ENCODE assay signal across 9 cellular contexts in genomic region chr11:62543680-62544444, GRCh38. TPM values are rescaled to one million over a fixed set of nuclear protein-coding genes. Genes with fewer than 3 reads are reported as not detected.
DNase-seq lines count a peak whose midpoint lies in the region; ATAC-seq, FAIRE-seq and TF ChIP-seq lines count a peak whose summit lies in the region.
"Had no signal": no experiment of that assay in that cellular context is flagged by ENCODE, and none has a peak within 500 bp of the region (broad histone marks: within the 10 kb centered on the region; RNA-seq: fewer than 3 reads in every experiment).

No MANE protein-coding gene starts in this region.

- H3K79me2 ChIP-seq in PC-9 (ENCODE audit: low read depth): peaks cover 75% of the 10 kb centered on the region
- H3K79me2 ChIP-seq in osteoblast (ENCODE audit: insufficient read depth, low read length): peaks cover 77% of the 10 kb centered on the region

- H4K20me1 ChIP-seq in PC-9 (ENCODE audit: insufficient read depth) (peaks cover 39% of the 10 kb centered on the region), osteoblast (ENCODE audit: insufficient read depth, low read length) (peaks cover 63% of the 10 kb centered on the region)

- no peaks in the 10 kb centered on the region for H3K27me3 Mint-ChIP-seq in CD4-positive, alpha-beta memory T cell
- H3K27me3 Mint-ChIP-seq in endodermal cell (ENCODE audit: insufficient read depth): peaks cover 52% of the 10 kb centered on the region

- H3K4me3 ChIP-seq in CD4-positive, alpha-beta memory T cell (ENCODE audit: low read length in 2 of 2): peak overlapping the region; percentile 91 to 94
- H3K4me3 ChIP-seq in PC-9 (peak overlapping the region; percentile 98), endodermal cell (ENCODE audit: low read length) (peak overlapping the region; percentile 88), osteoblast (ENCODE audit: insufficient read depth, low read length) (peak overlapping the region; percentile 98)

- H3K9ac ChIP-seq in endodermal cell (ENCODE audit: extremely low read depth, low read length, poor library complexity, severe bottlenecking): peak overlapping the region; percentile 81

- FAIRE-seq in H54 (lab: Jason Lieb, UNC) (no peak), urothelium cell line (lab: Jason Lieb, UNC) (no peak)

- H3K9me3 ChIP-seq in CD4-positive, alpha-beta memory T cell (ENCODE audit: control insufficient read depth in 1 of 2, low read length in 2 of 2): no peaks in the 10 kb centered on the region
- no peaks in the 10 kb centered on the region for H3K9me3 ChIP-seq in PC-9 (ENCODE audit: insufficient read depth, low read depth)
- no peaks in the 10 kb centered on the region for H3K9me3 ChIP-seq in endodermal cell (ENCODE audit: control insufficient read depth, low read length)
- H3K9me3 ChIP-seq in osteoblast (ENCODE audit: low read depth, low read length): no peaks in the 10 kb centered on the region

- H3K36me3 Mint-ChIP-seq in CD4-positive, alpha-beta memory T cell: peaks cover 10 to 51% of the 10 kb centered on the region in 2 donors
- H3K36me3 Mint-ChIP-seq in endodermal cell (ENCODE audit: low read depth): peaks cover 2% of the 10 kb centered on the region

- BruUV-seq in PC-9 (replicated peaks; lab: Mats Ljungman, UMichigan): no TSS peak

- intact Hi-C loops in CD4-positive, alpha-beta memory T cell (cut with micrococcal nuclease): loop anchor here (1.0 kb wide), 1 partner anchor 47 kb away; no protein-coding TSS in a partner anchor
- intact Hi-C loops in PC-9 (cut with micrococcal nuclease; ENCODE audit: unreplicated experiment): loop anchor here (2.0 to 5.0 kb wide), 3 partner anchors 123 to 337 kb away; partner anchors contain the start of genes C11orf98, CSKMT and SLC3A2

- no peaks in the 10 kb centered on the region for H3K27me3 ChIP-seq in CD4-positive, alpha-beta memory T cell (ENCODE audit: insufficient read depth, low read length)
- H3K27me3 ChIP-seq in PC-9 (ENCODE audit: insufficient read depth, low read depth) (no peaks in the 10 kb centered on the region), endodermal cell (ENCODE audit: control insufficient read depth, insufficient read depth, low read length, poor library complexity, severe bottlenecking) (no peaks in the 10 kb centered on the region), osteoblast (ENCODE audit: insufficient read depth, low read length) (no peaks in the 10 kb centered on the region)

- H3K36me3 ChIP-seq in CD4-positive, alpha-beta memory T cell (ENCODE audit: insufficient read depth, low read length): no peaks in the 10 kb centered on the region
- H3K36me3 ChIP-seq in PC-9 (ENCODE audit: low read depth): no peaks in the 10 kb centered on the region
- H3K36me3 ChIP-seq in endodermal cell (ENCODE audit: control insufficient read depth, insufficient read depth, low read length): peaks cover 11% of the 10 kb centered on the region
- peaks cover 2% of the 10 kb centered on the region for H3K36me3 ChIP-seq in osteoblast (ENCODE audit: insufficient read depth, low read length)

- peak overlapping the region; percentile 97 to 99 (median 98) for H3K4me3 Mint-ChIP-seq in CD4-positive, alpha-beta memory T cell
- H3K4me3 Mint-ChIP-seq in endodermal cell: peak overlapping the region; percentile 92

- no peak for TF ChIP-seq POLR2A in H54 (IDR thresholded peaks at IDR 0.05; ENCODE audit: low read depth, low read length)

- no peaks in the 10 kb centered on the region for H3K9me3 Mint-ChIP-seq in CD4-positive, alpha-beta memory T cell
- H3K9me3 Mint-ChIP-seq in endodermal cell: no peaks in the 10 kb centered on the region

- peak overlapping the region; percentile 97 to 99 (median 98) for H3K27ac Mint-ChIP-seq in CD4-positive, alpha-beta memory T cell
- no peak overlapping the region for H3K27ac Mint-ChIP-seq in endodermal cell

- H3F3A ChIP-seq in PC-9 (ENCODE audit: insufficient read depth, low read depth): peaks cover 59% of the 10 kb centered on the region

- CTCF ChIA-PET in CD4-positive, alpha-beta memory T cell (lab: Charles Lee; ENCODE audit: partially characterized antibody): interaction anchor here (0.6 to 13.4 kb wide), 23 partner anchors 11 to 231 kb away, joined by 3 to 450 read pairs (median 4); partner anchors contain the start of genes C11orf98, CSKMT, EEF1G and TUT1
- CTCF ChIA-PET in PC-9 (lab: Charles Lee): interaction anchor here (0.6 to 3.9 kb wide), 12 partner anchors 9 to 154 kb away, joined by 3 to 58 read pairs (median 8); partner anchors contain the start of gene TUT1

- peaks cover 47 to 88% (median 60%) of the 10 kb centered on the region in 4 donors for H3K4me1 Mint-ChIP-seq in CD4-positive, alpha-beta memory T cell
- peaks cover 55% of the 10 kb centered on the region for H3K4me1 Mint-ChIP-seq in endodermal cell

- peak in 1 of 5 donors; percentile 30 for DNase-seq in CD4-positive, alpha-beta memory T cell
- peak in 1 of 2 experiments; percentile 77 for DNase-seq in PC-9
- peak; percentile 68 for DNase-seq in endodermal cell
- DNase-seq in osteoblast (ENCODE audit: insufficient read length, low spot score, missing footprints): peak; percentile 93
- no peak for DNase-seq in H54 (ENCODE audit: insufficient read length, low spot score)
- no peak for DNase-seq in urothelium cell line (ENCODE audit: low spot score)
- DNase-seq: hippocampal formation had no signal

- TF ChIP-seq CTCF in PC-9 (conservative IDR thresholded peaks at IDR 0.05) (no peak), endodermal cell (conservative IDR thresholded peaks at IDR 0.05) (no peak), osteoblast (IDR thresholded peaks at IDR 0.05; ENCODE audit: extremely low read depth, low read depth, low read length) (no peak)

- peaks cover 73% of the 10 kb centered on the region for H3K4me1 ChIP-seq in CD4-positive, alpha-beta memory T cell (ENCODE audit: insufficient read depth, low read length)
- H3K4me1 ChIP-seq in PC-9 (replicated peaks; ENCODE audit: insufficient read depth) (peaks cover 78% of the 10 kb centered on the region), endodermal cell (ENCODE audit: control insufficient read depth, insufficient read depth, low read length) (peaks cover 20% of the 10 kb centered on the region), osteoblast (ENCODE audit: insufficient read depth, low read length) (peaks cover 61% of the 10 kb centered on the region)

- POLR2A ChIA-PET in CD4-positive, alpha-beta memory T cell (lab: Charles Lee; ENCODE audit: partially characterized antibody): interaction anchor here (0.6 to 16.0 kb wide), 19 partner anchors 12 to 338 kb away, joined by 3 to 751 read pairs (median 6); partner anchors contain the start of genes C11orf98, CSKMT, EEF1G and EML3
- POLR2A ChIA-PET in PC-9 (lab: Charles Lee; ENCODE audit: unreplicated experiment): interaction anchor here (0.5 to 1.9 kb wide), 9 partner anchors 9 to 127 kb away, joined by 3 to 36 read pairs (median 7); partner anchors contain the start of genes TUT1 and UQCC3

- WGBS in endodermal cell (ENCODE audit: insufficient coverage in 1 of 2, insufficient read length in 1 of 2), 2 experiments: 67 to 69% methylated on average over 8 to 22 of the region's 22 CpGs

- H3K9me2 ChIP-seq in PC-9 (ENCODE audit: insufficient read depth): no peaks in the 10 kb centered on the region

- peak overlapping the region; percentile 97 for H3K27ac ChIP-seq in CD4-positive, alpha-beta memory T cell (ENCODE audit: low read depth, low read length)
- H3K27ac ChIP-seq in PC-9: peak overlapping the region; percentile 72
- H3K27ac ChIP-seq in endodermal cell (ENCODE audit: low read depth, low read length): no peak overlapping the region
- peak overlapping the region; percentile 67 for H3K27ac ChIP-seq in osteoblast (ENCODE audit: low read depth, low read length)

- H2AFZ ChIP-seq in PC-9 (no peak overlapping the region), osteoblast (ENCODE audit: low read length) (no peak overlapping the region)

- no peak for ATAC-seq in GM18907 (IDR thresholded peaks at IDR 0.05; ENCODE audit: unreplicated experiment)
- ATAC-seq in HG02678 (IDR thresholded peaks at IDR 0.05; ENCODE audit: unreplicated experiment): no peak

- H3K4me2 ChIP-seq in PC-9 (peak overlapping the region; percentile 99), osteoblast (ENCODE audit: insufficient read depth, low read length) (peak overlapping the region; percentile 93)

RNA-seq across cellular contexts. Expression of gene AHNAK, which starts 2.7 kb away (rescaled TPM):
- total RNA-seq in CD4-positive, alpha-beta memory T cell: 100 to 1,000 TPM; 559 to 573 TPM
- polyA plus RNA-seq in CD4-positive, alpha-beta memory T cell: 100 to 1,000 TPM in 1 of 2 donors, 10 to 100 TPM in 1; 23.5 to 186 TPM
- 632 and 734 TPM in 2 replicates for total RNA-seq in PC-9 (2021)
- total RNA-seq in endodermal cell: 100 to 1,000 TPM; 109 to 165 TPM
- 18.4 TPM for polyA plus RNA-seq in endodermal cell (2013, experiment 1 of 2)
- 24.8 TPM for polyA plus RNA-seq in endodermal cell (2013, experiment 2 of 2)
- total RNA-seq in osteoblast: 646 and 720 TPM in 2 replicates

RNA-seq across cellular contexts. Expression of gene EEF1G, which starts 29.8 kb away (rescaled TPM):
- 1,000 to 10,000 TPM; 1,815 to 1,855 TPM for total RNA-seq in CD4-positive, alpha-beta memory T cell
- polyA plus RNA-seq in CD4-positive, alpha-beta memory T cell: 1,000 to 10,000 TPM; 1,453 to 1,910 TPM
- total RNA-seq in PC-9 (2021): 1,773 and 2,008 TPM in 2 replicates
- 1,000 to 10,000 TPM; 1,705 to 1,818 TPM for total RNA-seq in endodermal cell
- polyA plus RNA-seq in endodermal cell (2013, experiment 1 of 2): 2,069 TPM
- polyA plus RNA-seq in endodermal cell (2013, experiment 2 of 2): 1,897 TPM
- total RNA-seq in osteoblast: 1,004 and 1,049 TPM in 2 replicates

RNA-seq across cellular contexts. Expression of gene TUT1, which starts 47.5 kb away (rescaled TPM):
- 10 to 100 TPM; 37.7 to 38.1 TPM for total RNA-seq in CD4-positive, alpha-beta memory T cell
- polyA plus RNA-seq in CD4-positive, alpha-beta memory T cell: 10 to 100 TPM; 14.6 to 19.7 TPM
- 39.3 and 40.5 TPM in 2 replicates for total RNA-seq in PC-9 (2021)
- 10 to 100 TPM; 16.0 to 33.5 TPM for total RNA-seq in endodermal cell
- polyA plus RNA-seq in endodermal cell (2013, experiment 1 of 2): 22.9 TPM
- polyA plus RNA-seq in endodermal cell (2013, experiment 2 of 2): 19.0 TPM
- total RNA-seq in osteoblast: 6.5 and 7.6 TPM in 2 replicates

RNA-seq across cellular contexts. Expression of gene MTA2, which starts 57.8 kb away (rescaled TPM):
- 100 to 1,000 TPM; 207 to 210 TPM for total RNA-seq in CD4-positive, alpha-beta memory T cell
- polyA plus RNA-seq in CD4-positive, alpha-beta memory T cell: 10 to 100 TPM; 16.6 to 36.4 TPM
- total RNA-seq in PC-9 (2021): 96.6 and 120 TPM in 2 replicates
- 100 to 1,000 TPM; 131 to 155 TPM for total RNA-seq in endodermal cell
- polyA plus RNA-seq in endodermal cell (2013, experiment 1 of 2): 118 TPM
- 114 TPM for polyA plus RNA-seq in endodermal cell (2013, experiment 2 of 2)
- total RNA-seq in osteoblast: 102 and 105 TPM in 2 replicates

Comparison
In these comparisons a context has a peak if more than half of its experiments do, and no peak if none do; other contexts are left out.
1. DNase-seq: peak in endodermal cell (single experiment) and osteoblast (single experiment); none in H54 (single experiment) and urothelium cell line (single experiment).
2. Peak in every context shown above with its lines, with median percentiles within 50 percentile points of each other: H3K4me3 ChIP-seq.